15 cellular contexts compared by ENCODE assay signal in the genomic region with DNA sequence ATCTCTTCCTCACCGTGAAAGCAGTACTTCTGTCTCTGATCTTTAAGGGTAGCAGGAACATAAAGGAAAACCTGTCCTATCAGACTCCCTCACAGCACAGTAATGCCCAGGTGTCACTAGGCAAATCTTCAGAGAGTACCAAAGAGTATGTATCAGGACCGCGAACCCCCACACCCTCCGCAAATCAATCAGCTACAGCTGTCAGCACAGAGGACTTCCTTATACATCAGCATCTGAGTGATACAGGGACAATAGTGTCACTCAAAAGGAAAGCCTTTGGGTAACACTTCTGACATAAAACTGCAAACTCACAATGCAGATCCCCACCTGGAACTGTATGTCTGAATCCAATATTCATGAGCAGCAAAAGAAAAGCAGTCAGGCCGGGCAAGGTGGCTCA. TPM values are rescaled to one million over a fixed set of nuclear protein-coding genes. Genes with fewer than 3 reads are reported as not detected.
DNase-seq lines count a peak whose midpoint lies in the region; ATAC-seq and TF ChIP-seq lines count a peak whose summit lies in the region.
"Had no signal": no experiment of that assay in that cellular context is flagged by ENCODE, and none has a peak within 500 bp of the region (broad histone marks: within the 10 kb centered on the region; RNA-seq: fewer than 3 reads in every experiment).

No MANE protein-coding gene starts in this region.

- H3K27me3 Mint-ChIP-seq in activated CD4-positive, alpha-beta T cell treated with anti-CD3 and anti-CD28 coated beads for 36 hours = no peaks in the 10 kb centered on the region
- no peaks in the 10 kb centered on the region for H3K27me3 Mint-ChIP-seq in activated naive CD8-positive, alpha-beta T cell
- H3K27me3 Mint-ChIP-seq in natural killer cell treated with Interleukin-12 subunit alpha and Interleukin-12 subunit beta and Interleukin-15 and Interleukin-18, amount 100 ng/mL, for 72 hours = peaks cover 0 to 5% of the 10 kb centered on the region in 2 donors

- H3K9me2 ChIP-seq in DOHH2 (replicated peaks; ENCODE audit: control insufficient read depth, low read length) = no peaks in the 10 kb centered on the region

- peaks cover 28% of the 10 kb centered on the region for H3K36me3 Mint-ChIP-seq in activated CD4-positive, alpha-beta T cell treated with anti-CD3 and anti-CD28 coated beads for 36 hours (ENCODE audit: low read depth)
- H3K36me3 Mint-ChIP-seq in activated naive CD8-positive, alpha-beta T cell = peaks cover 7% of the 10 kb centered on the region
- peaks cover 6% of the 10 kb centered on the region for H3K36me3 Mint-ChIP-seq in natural killer cell treated with Interleukin-12 subunit alpha and Interleukin-12 subunit beta and Interleukin-15 and Interleukin-18, amount 100 ng/mL, for 72 hours

- H3K4me2 ChIP-seq in DOHH2 (ENCODE audit: low read length) = peak overlapping the region; percentile 26

- H3K79me2 ChIP-seq in DOHH2 (ENCODE audit: control insufficient read depth, low read length) = peaks cover 76% of the 10 kb centered on the region

- TF ChIP-seq CTCF in DOHH2 (IDR thresholded peaks at IDR 0.05; ENCODE audit: low read depth, low read length, poor library complexity, severe bottlenecking) = no peak

- peaks cover 47% of the 10 kb centered on the region for H3K36me3 ChIP-seq in DOHH2 (ENCODE audit: control insufficient read depth, low read length)

- H3K4me1 Mint-ChIP-seq in activated CD4-positive, alpha-beta T cell treated with anti-CD3 and anti-CD28 coated beads for 36 hours = peaks cover 53% of the 10 kb centered on the region
- H3K4me1 Mint-ChIP-seq in activated naive CD8-positive, alpha-beta T cell (ENCODE audit: low read depth) = peaks cover 61% of the 10 kb centered on the region
- peaks cover 37 to 41% of the 10 kb centered on the region in 2 donors for H3K4me1 Mint-ChIP-seq in natural killer cell treated with Interleukin-12 subunit alpha and Interleukin-12 subunit beta and Interleukin-15 and Interleukin-18, amount 100 ng/mL, for 72 hours (ENCODE audit: low read depth in 2 of 2)

- no peaks in the 10 kb centered on the region for H3K9me3 Mint-ChIP-seq in activated CD4-positive, alpha-beta T cell treated with anti-CD3 and anti-CD28 coated beads for 36 hours (ENCODE audit: low read depth)
- H3K9me3 Mint-ChIP-seq in activated naive CD8-positive, alpha-beta T cell (ENCODE audit: low read depth) = no peaks in the 10 kb centered on the region
- H3K9me3 Mint-ChIP-seq in natural killer cell treated with Interleukin-12 subunit alpha and Interleukin-12 subunit beta and Interleukin-15 and Interleukin-18, amount 100 ng/mL, for 72 hours = no peaks in the 10 kb centered on the region

- H3K4me3 Mint-ChIP-seq in activated CD4-positive, alpha-beta T cell treated with anti-CD3 and anti-CD28 coated beads for 36 hours = peak overlapping the region; percentile 92
- peak overlapping the region; percentile 93 for H3K4me3 Mint-ChIP-seq in activated naive CD8-positive, alpha-beta T cell
- peak overlapping the region; percentile 87 for H3K4me3 Mint-ChIP-seq in natural killer cell treated with Interleukin-12 subunit alpha and Interleukin-12 subunit beta and Interleukin-15 and Interleukin-18, amount 100 ng/mL, for 72 hours

- H4K20me1 ChIP-seq in DOHH2 (ENCODE audit: control insufficient read depth, insufficient read depth, low read depth, low read length) = peaks cover 24% of the 10 kb centered on the region

- intact Hi-C loops in activated CD4-positive, alpha-beta T cell treated with anti-CD3 and anti-CD28 coated beads for 36 hours (cut with DNase I, micrococcal nuclease) = no loop called here
- intact Hi-C loops in head of caudate nucleus (cut with DNase I) = no loop called here

- POLR2A ChIA-PET in activated CD4-positive, alpha-beta T cell treated with anti-CD3 and anti-CD28 coated beads for 36 hours (lab: Charles Lee) = no interaction called here

- H3K27ac ChIP-seq in DOHH2 (ENCODE audit: low read depth, low read length) = no peak overlapping the region
- H3K27ac ChIP-seq: tibial artery had no signal

- no peaks in the 10 kb centered on the region for H3K9me3 ChIP-seq in DOHH2 (ENCODE audit: control insufficient read depth, insufficient read depth, low read length)
- H3K9me3 ChIP-seq: tibial artery had no signal

- DNase-seq in activated CD4-positive, alpha-beta T cell treated with anti-CD3 and anti-CD28 coated beads for 36 hours = peak; percentile 48
- no peak for DNase-seq in activated CD4-positive, alpha-beta T cell treated with anti-CD3 and anti-CD28 coated beads, Interleukin-2, amount 50 U/mL, for 1 hour
- no peak for DNase-seq in natural killer cell treated with Interleukin-12 subunit alpha and Interleukin-12 subunit beta and Interleukin-15 and Interleukin-18, amount 100 ng/mL, for 72 hours (ENCODE audit: low spot score)
- no peak for DNase-seq in head of caudate nucleus
- DNase-seq: 8988T; activated effector memory CD4-positive, alpha-beta T cell treated with Interleukin-2 at 50 U/mL for 16 hours; NCI-H1417; NCI-H524; RPMI8226; tibial artery had no signal

- no peak overlapping the region for H3K4me3 ChIP-seq in DOHH2 (ENCODE audit: low read length)
- H3K4me3 ChIP-seq: tibial artery had no signal

- no peak overlapping the region for H3K27ac Mint-ChIP-seq in activated CD4-positive, alpha-beta T cell treated with anti-CD3 and anti-CD28 coated beads for 36 hours
- H3K27ac Mint-ChIP-seq in activated naive CD8-positive, alpha-beta T cell = peak overlapping the region; percentile 47
- peak overlapping the region; percentile 53 to 69 for H3K27ac Mint-ChIP-seq in natural killer cell treated with Interleukin-12 subunit alpha and Interleukin-12 subunit beta and Interleukin-15 and Interleukin-18, amount 100 ng/mL, for 72 hours

- CTCF ChIA-PET in activated CD4-positive, alpha-beta T cell treated with anti-CD3 and anti-CD28 coated beads for 36 hours (lab: Charles Lee) = no interaction called here

- no peaks in the 10 kb centered on the region for H3F3A ChIP-seq in DOHH2 (ENCODE audit: control insufficient read depth, insufficient read depth)

- peaks cover 39% of the 10 kb centered on the region for H3K4me1 ChIP-seq in DOHH2 (ENCODE audit: control insufficient read depth, low read length)

- H3K27me3 ChIP-seq in DOHH2 (ENCODE audit: control insufficient read depth, low read length) = no peaks in the 10 kb centered on the region
- H3K27me3 ChIP-seq: tibial artery had no signal

- ATAC-seq in activated CD4-positive, alpha-beta T cell treated with anti-CD3 and anti-CD28 coated beads for 36 hours = no peak
- ATAC-seq in natural killer cell treated with Interleukin-12 subunit alpha and Interleukin-12 subunit beta and Interleukin-15 and Interleukin-18, amount 100 ng/mL, for 72 hours = no peak
- ATAC-seq in GM21447 (IDR thresholded peaks at IDR 0.05; ENCODE audit: unreplicated experiment) (no peak), HG02884 (IDR thresholded peaks at IDR 0.05; ENCODE audit: unreplicated experiment) (no peak)
- ATAC-seq: esophagus mucosa had no signal

RNA-seq across cellular contexts. Expression of a gene that starts 2.6 kb away (rescaled TPM):
- total RNA-seq in activated CD4-positive, alpha-beta T cell treated with anti-CD3 and anti-CD28 coated beads for 36 hours = 10 to 100 TPM; 38.0 to 56.5 TPM
- total RNA-seq in natural killer cell treated with Interleukin-12 subunit alpha and Interleukin-12 subunit beta and Interleukin-15 and Interleukin-18, amount 100 ng/mL, for 72 hours = 10 to 100 TPM; 45.1 to 74.1 TPM

RNA-seq across cellular contexts. Expression of a gene that starts 33.3 kb away (rescaled TPM):
- total RNA-seq in activated CD4-positive, alpha-beta T cell treated with anti-CD3 and anti-CD28 coated beads for 36 hours = 1 to 10 TPM; 3.0 to 3.6 TPM
- 1 to 10 TPM in 1 of 2 donors, under 1 TPM in 1; 0.78 to 3.2 TPM for total RNA-seq in natural killer cell treated with Interleukin-12 subunit alpha and Interleukin-12 subunit beta and Interleukin-15 and Interleukin-18, amount 100 ng/mL, for 72 hours
